Comparison of ENCODE assay signal across 8 cellular contexts in genomic region chr3:185935465-185936263, GRCh38. TPM values are rescaled to one million over a fixed set of nuclear protein-coding genes. Genes with fewer than 3 reads are reported as not detected.
DNase-seq lines count a peak whose midpoint lies in the region; ATAC-seq, FAIRE-seq and TF ChIP-seq lines count a peak whose summit lies in the region.

No MANE protein-coding gene starts in this region.

- no CpG with 5 or more reads among the region's 11 CpGs for WGBS in iPS DF 6.9 (ENCODE audit: insufficient coverage, insufficient read length)

- peak overlapping the region; percentile 100 for H3K27ac Mint-ChIP-seq in T-helper 2 cell treated with Interferon-gamma antibody and Interleukin-4, amounts not matched to agents 5 μg/mL and 100 μg/mL, for 36 hours
- peak overlapping the region; percentile 100 for H3K27ac Mint-ChIP-seq in activated B cell treated with CpG ODN at 0.5 μM for 24 hours

- H3K4me3 ChIP-seq in iPS DF 6.9 (ENCODE audit: low read length) (peak overlapping the region; percentile 50; the same call in 1 of the 2 replicates), stomach smooth muscle (ENCODE audit: low read length in 2 of 2) (peak overlapping the region; percentile 88 to 100)

- H3K36me3 Mint-ChIP-seq in T-helper 2 cell treated with Interferon-gamma antibody and Interleukin-4, amounts not matched to agents 5 μg/mL and 100 μg/mL, for 36 hours (ENCODE audit: low read depth) = peaks cover 73% of the 10 kb centered on the region
- peaks cover 56% of the 10 kb centered on the region for H3K36me3 Mint-ChIP-seq in activated B cell treated with CpG ODN at 0.5 μM for 24 hours (ENCODE audit: low read depth)

- peaks cover 1% of the 10 kb centered on the region; the same call in 1 of the 2 replicates for H3K4me1 ChIP-seq in iPS DF 6.9 (ENCODE audit: control insufficient read depth, insufficient read depth, low read length)
- H3K4me1 ChIP-seq in stomach smooth muscle (ENCODE audit: control insufficient read depth, insufficient read depth, low read length) = peaks cover 13% of the 10 kb centered on the region

- H3K27me3 ChIP-seq in iPS DF 6.9 (ENCODE audit: control insufficient read depth, insufficient read depth, low read length) = no peaks in the 10 kb centered on the region
- H3K27me3 ChIP-seq in stomach smooth muscle (ENCODE audit: control insufficient read depth in 1 of 2, insufficient read depth in 2 of 2, low read length in 2 of 2) = no peaks in the 10 kb centered on the region

- intact Hi-C loops in activated B cell treated with CpG ODN at 0.5 μM for 24 hours (cut with micrococcal nuclease) = loop anchor here (1.0 to 10.0 kb wide), 5 partner anchors 7 to 1089 kb away; partner anchors contain the start of gene SENP2

- TF ChIP-seq CTCF in activated B cell treated with CpG ODN at 0.5 μM for 24 hours (IDR thresholded peaks at IDR 0.05) (no peak), GM20000 (IDR thresholded peaks at IDR 0.05; ENCODE audit: extremely low read depth, missing control alignments) (no peak)

- peak overlapping the region in 1 of 2 donors; percentile 100 for H3K9ac ChIP-seq in stomach smooth muscle (ENCODE audit: low read length in 2 of 2)

- peaks cover 4% of the 10 kb centered on the region for H3K9me3 Mint-ChIP-seq in T-helper 2 cell treated with Interferon-gamma antibody and Interleukin-4, amounts not matched to agents 5 μg/mL and 100 μg/mL, for 36 hours
- no peaks in the 10 kb centered on the region for H3K9me3 Mint-ChIP-seq in activated B cell treated with CpG ODN at 0.5 μM for 24 hours

- no peak for FAIRE-seq in RCC 7860 (lab: Jason Lieb, UNC)

- peaks cover 11% of the 10 kb centered on the region for H3K27me3 Mint-ChIP-seq in T-helper 2 cell treated with Interferon-gamma antibody and Interleukin-4, amounts not matched to agents 5 μg/mL and 100 μg/mL, for 36 hours (ENCODE audit: low read depth)
- no peaks in the 10 kb centered on the region for H3K27me3 Mint-ChIP-seq in activated B cell treated with CpG ODN at 0.5 μM for 24 hours

- no peak for DNase-seq in T-helper 2 cell treated with Interferon-gamma antibody and Interleukin-4, amounts not matched to agents 5 μg/mL and 100 μg/mL, for 36 hours (ENCODE audit: low spot score)
- no peak for DNase-seq in T-helper 2 cell
- DNase-seq in activated B cell treated with CpG ODN at 0.5 μM for 24 hours = no peak
- DNase-seq in iPS DF 6.9 (ENCODE audit: low read depth, low spot score) = no peak
- no peak for DNase-seq in RCC 7860 (ENCODE audit: low spot score)
- no peak for DNase-seq in GM20000 (ENCODE audit: low spot score)
- no peak for DNase-seq in T-helper 9 cell

- H3K4me1 Mint-ChIP-seq in T-helper 2 cell treated with Interferon-gamma antibody and Interleukin-4, amounts not matched to agents 5 μg/mL and 100 μg/mL, for 36 hours (ENCODE audit: low read depth) = peaks cover 44% of the 10 kb centered on the region
- H3K4me1 Mint-ChIP-seq in activated B cell treated with CpG ODN at 0.5 μM for 24 hours = peaks cover 64% of the 10 kb centered on the region

- no peaks in the 10 kb centered on the region for H3K9me3 ChIP-seq in iPS DF 6.9 (ENCODE audit: control insufficient read depth, insufficient read depth, low read length)
- H3K9me3 ChIP-seq in stomach smooth muscle (ENCODE audit: control insufficient read depth in 2 of 2, low read length in 2 of 2) = no peaks in the 10 kb centered on the region

- H3K36me3 ChIP-seq in iPS DF 6.9 (ENCODE audit: control insufficient read depth, insufficient read depth, low read length) = peaks cover 3% of the 10 kb centered on the region; the same call in 1 of the 2 replicates
- peaks cover 0 to under 1% of the 10 kb centered on the region in 2 donors for H3K36me3 ChIP-seq in stomach smooth muscle (ENCODE audit: control insufficient read depth in 2 of 2, insufficient read depth in 2 of 2, low read length in 2 of 2)

- H3K27ac ChIP-seq in iPS DF 6.9 (ENCODE audit: low read length) (no peak overlapping the region), stomach smooth muscle (ENCODE audit: low read length) (no peak overlapping the region)

- CTCF ChIA-PET in activated B cell treated with CpG ODN at 0.5 μM for 24 hours (lab: Charles Lee) = no interaction called here

- H3K4me3 Mint-ChIP-seq in T-helper 2 cell treated with Interferon-gamma antibody and Interleukin-4, amounts not matched to agents 5 μg/mL and 100 μg/mL, for 36 hours = peak overlapping the region; percentile 100
- H3K4me3 Mint-ChIP-seq in activated B cell treated with CpG ODN at 0.5 μM for 24 hours = peak overlapping the region; percentile 99

- ATAC-seq in activated B cell treated with CpG ODN at 0.5 μM for 24 hours (ENCODE audit: low read depth) = no peak

- POLR2A ChIA-PET in activated B cell treated with CpG ODN at 0.5 μM for 24 hours (lab: Charles Lee) = interaction anchor here (0.6 to 3.5 kb wide), 7 partner anchors 9 to 848 kb away, joined by 3 to 66 read pairs (median 24); partner anchors contain the start of genes DNAJB11, EIF4A2, ETV5 and TBCCD1

RNA-seq across cellular contexts. Expression of gene TRA2B, which starts 2.1 kb away (rescaled TPM):
- 213 and 219 TPM in 2 replicates for total RNA-seq in activated B cell treated with CpG ODN at 0.5 μM for 24 hours
